17 cellular contexts compared by ENCODE assay signal in genomic region chr6:18613511-18613910, GRCh38.
"Had no signal": no experiment of that assay in that cellular context is flagged by ENCODE, and none has a peak within 500 bp of the region (broad histone marks: within the 10 kb centered on the region; RNA-seq: fewer than 3 reads in every experiment).

No MANE protein-coding gene starts in this region.

- ATAC-seq: gastroesophageal sphincter; naive thymus-derived CD4-positive, alpha-beta T cell; stimulated activated naive B cell treated with anti-CD40 and anti-IgM and Interleukin-4, amounts not matched to agents 10 μg/mL and 1 μg/mL and 100 μg/mL, for 72 hours; stimulated activated naive CD8-positive, alpha-beta T cell treated with anti-CD3 and anti-CD28 coated beads, Interleukin-15, amount 100 ng/mL, for 72 hours; upper lobe of right lung had no signal

- DNase-seq: dorsolateral prefrontal cortex; effector memory CD4-positive, alpha-beta T cell; foreskin fibroblast; glutamatergic neuron; islet precursor cell; mammary epithelial cell; naive thymus-derived CD4-positive, alpha-beta T cell; nucleus accumbens; ovary; sigmoid colon; stimulated activated CD4-positive, alpha-beta T cell treated with anti-CD3 and anti-CD28 coated beads, Interleukin-2, amount 100 ng/mL, for 24 hours; stimulated activated CD4-positive, alpha-beta T cell treated with anti-CD3 and anti-CD28 coated beads, Interleukin-4, amount 100 ng/mL, for 4 hours; stimulated activated naive B cell treated with anti-CD40 and anti-IgM and Interleukin-4, amounts not matched to agents 10 μg/mL and 1 μg/mL and 100 μg/mL, for 72 hours; stimulated activated naive CD8-positive, alpha-beta T cell treated with anti-CD3 and anti-CD28 coated beads, Interleukin-15, amount 100 ng/mL, for 72 hours; testis; upper lobe of right lung had no signal
